Comparison of ENCODE assay signal across 14 cellular contexts in the genomic region with DNA sequence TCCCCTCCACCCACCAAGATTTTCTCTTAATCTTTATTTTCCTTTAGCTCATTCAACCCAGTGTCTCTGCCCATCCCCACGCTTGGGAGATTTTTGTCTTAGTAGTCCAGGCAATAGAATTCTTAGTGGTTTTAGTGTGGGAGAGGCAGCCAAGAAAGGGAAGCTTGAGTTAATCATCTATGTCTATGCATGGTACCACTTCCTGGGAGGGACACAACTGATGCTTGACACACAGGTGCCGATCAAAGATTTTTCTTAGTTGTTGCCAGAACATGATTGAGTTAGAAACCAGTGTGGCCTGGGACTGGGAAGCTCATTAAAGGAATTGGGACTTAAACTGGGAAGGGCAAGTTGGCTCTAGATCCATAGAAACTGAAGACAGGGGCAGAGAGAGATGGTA. TPM values are rescaled to one million over a fixed set of nuclear protein-coding genes. Genes with fewer than 3 reads are reported as not detected.
DNase-seq lines count a peak whose midpoint lies in the region; ATAC-seq and TF ChIP-seq lines count a peak whose summit lies in the region.
"Had no signal": no experiment of that assay in that cellular context is flagged by ENCODE, and none has a peak within 500 bp of the region (broad histone marks: within the 10 kb centered on the region; RNA-seq: fewer than 3 reads in every experiment).

No MANE protein-coding gene starts in this region.

- peaks cover 9% of the 10 kb centered on the region for H3K4me1 Mint-ChIP-seq in activated T-cell treated with anti-CD3 and anti-CD28 coated beads, Interleukin-2, amount 50 U/mL, for 24 hours (ENCODE audit: low read depth)

- no peak overlapping the region for H3K4me3 Mint-ChIP-seq in activated T-cell treated with anti-CD3 and anti-CD28 coated beads, Interleukin-2, amount 50 U/mL, for 24 hours
- H3K4me3 Mint-ChIP-seq: CD14-positive monocyte; dendritic cell treated with granulocyte-macrophage colony-stimulating factor and Interleukin-4, amounts not matched to agents 40 ng/mL and 50 ng/mL, for 4 days had no signal

- no peaks in the 10 kb centered on the region for H3K36me3 ChIP-seq in BLaER1 treated with 17β-estradiol and CSF1 and Interleukin-3, amounts not matched to agents 10 nM and 100 nM
- H3K36me3 ChIP-seq in OCI-LY3 (replicated peaks; ENCODE audit: low read depth, low read length) = no peaks in the 10 kb centered on the region
- H3K36me3 ChIP-seq in upper lobe of left lung = no peaks in the 10 kb centered on the region
- H3K36me3 ChIP-seq: neutrophil, SJCRH30 had no signal

- H3K36me3 Mint-ChIP-seq in activated T-cell treated with anti-CD3 and anti-CD28 coated beads, Interleukin-2, amount 50 U/mL, for 24 hours (ENCODE audit: low read depth) = no peaks in the 10 kb centered on the region
- H3K36me3 Mint-ChIP-seq: CD14-positive monocyte had no signal

- DNase-seq in NCI-H446 treated with DMSO at 0.1 percent for 48 hours (lab: John Stamatoyannopoulos, UW) (no peak), NCI-H2171 treated with DMSO at 0.1 percent for 48 hours (lab: John Stamatoyannopoulos, UW) (no peak), upper lobe of left lung (no peak)
- no peak for DNase-seq in activated T-cell treated with anti-CD3 and anti-CD28 coated beads, Interleukin-2, amount 50 U/mL, for 24 hours
- DNase-seq: NCI-H1417, SJCRH30 had no signal

- no peak overlapping the region for H2AFZ ChIP-seq in OCI-LY3 (ENCODE audit: low read depth, low read length)
- H2AFZ ChIP-seq: hepatocyte had no signal

- H3K27me3 ChIP-seq in BLaER1 treated with 17β-estradiol and CSF1 and Interleukin-3, amounts not matched to agents 10 nM and 100 nM = peaks cover 0 to 73% (median 0%) of the 10 kb centered on the region in 11 experiments; a peak in 4 of 22 replicates
- H3K27me3 ChIP-seq in OCI-LY3 (ENCODE audit: low read depth, low read length) = peaks cover 87% of the 10 kb centered on the region
- no peaks in the 10 kb centered on the region for H3K27me3 ChIP-seq in upper lobe of left lung
- H3K27me3 ChIP-seq: hepatocyte, neutrophil, SJCRH30 had no signal

- no peak overlapping the region for H3K4me3 ChIP-seq in BLaER1 treated with 17β-estradiol and CSF1 and Interleukin-3, amounts not matched to agents 10 nM and 100 nM
- peak overlapping the region; percentile 15; the same call in 1 of the 2 replicates for H3K4me3 ChIP-seq in OCI-LY3 (ENCODE audit: low read length)
- H3K4me3 ChIP-seq in upper lobe of left lung = no peak overlapping the region
- H3K4me3 ChIP-seq: hepatocyte, SJCRH30 had no signal

- no peak for TF ChIP-seq EP300 in upper lobe of left lung (IDR thresholded peaks at IDR 0.05)

- peak overlapping the region in 10 of 11 experiments; percentile 5 to 59 (median 51); a peak in 20 of 22 replicates for H3K4me2 ChIP-seq in BLaER1 treated with 17β-estradiol and CSF1 and Interleukin-3, amounts not matched to agents 10 nM and 100 nM
- H3K4me2 ChIP-seq in OCI-LY3 (ENCODE audit: low read length) = peak overlapping the region; percentile 44
- H3K4me2 ChIP-seq: hepatocyte had no signal

- H3K9me3 ChIP-seq in BLaER1 treated with 17β-estradiol and CSF1 and Interleukin-3, amounts not matched to agents 10 nM and 100 nM (replicated peaks in 1 of 11) = peaks cover 0 to 9% (median 0%) of the 10 kb centered on the region in 11 experiments; a peak in 4 of 22 replicates
- H3K9me3 ChIP-seq in OCI-LY3 (ENCODE audit: insufficient read depth, low read length) (no peaks in the 10 kb centered on the region), upper lobe of left lung (no peaks in the 10 kb centered on the region)
- H3K9me3 ChIP-seq: neutrophil, SJCRH30 had no signal

- H3K27me3 Mint-ChIP-seq in activated T-cell treated with anti-CD3 and anti-CD28 coated beads, Interleukin-2, amount 50 U/mL, for 24 hours = no peaks in the 10 kb centered on the region

- H3K4me1 ChIP-seq in BLaER1 treated with 17β-estradiol and CSF1 and Interleukin-3, amounts not matched to agents 10 nM and 100 nM = peaks cover 6 to 60% (median 35%) of the 10 kb centered on the region in 10 experiments; a peak in 19 of 20 replicates
- H3K4me1 ChIP-seq in OCI-LY3 (ENCODE audit: low read length) (peaks cover 26% of the 10 kb centered on the region), upper lobe of left lung (no peaks in the 10 kb centered on the region)

- TF ChIP-seq CTCF in OCI-LY3 (IDR thresholded peaks at IDR 0.05; ENCODE audit: low read depth, low read length) = no peak
- TF ChIP-seq CTCF in upper lobe of left lung (IDR thresholded peaks at IDR 0.05) = no peak

- TF ChIP-seq POLR2A in upper lobe of left lung (IDR thresholded peaks at IDR 0.05) = no peak

- ATAC-seq in GM19324 (IDR thresholded peaks at IDR 0.05; ENCODE audit: low FRiP score, unreplicated experiment) = peak; percentile 60
- ATAC-seq in HG02870 (IDR thresholded peaks at IDR 0.05; ENCODE audit: unreplicated experiment) = peak; percentile 64
- ATAC-seq in upper lobe of left lung (ENCODE audit: low FRiP score in 2 of 2) = no peak

- no peaks in the 10 kb centered on the region for H3K9me3 Mint-ChIP-seq in activated T-cell treated with anti-CD3 and anti-CD28 coated beads, Interleukin-2, amount 50 U/mL, for 24 hours

- WGBS in upper lobe of left lung, 2 donors = 64 to 71% methylated on average over 2 of the region's 2 CpGs

- no peak overlapping the region for H3K27ac Mint-ChIP-seq in activated T-cell treated with anti-CD3 and anti-CD28 coated beads, Interleukin-2, amount 50 U/mL, for 24 hours
- H3K27ac Mint-ChIP-seq: CD14-positive monocyte; dendritic cell treated with granulocyte-macrophage colony-stimulating factor and Interleukin-4, amounts not matched to agents 40 ng/mL and 50 ng/mL, for 4 days had no signal

- H3K9ac ChIP-seq in BLaER1 treated with 17β-estradiol and CSF1 and Interleukin-3, amounts not matched to agents 10 nM and 100 nM = no peak overlapping the region
- no peak overlapping the region for H3K9ac ChIP-seq in OCI-LY3 (ENCODE audit: low read length)

- H3K27ac ChIP-seq in BLaER1 treated with 17β-estradiol and CSF1 and Interleukin-3, amounts not matched to agents 10 nM and 100 nM = no peak overlapping the region
- H3K27ac ChIP-seq in OCI-LY3 (ENCODE audit: low read length) (no peak overlapping the region), upper lobe of left lung (no peak overlapping the region)
- H3K27ac ChIP-seq: hepatocyte, neutrophil, SJCRH30 had no signal

- no peaks in the 10 kb centered on the region for H3K79me2 ChIP-seq in OCI-LY3 (ENCODE audit: low read length)
- H3K79me2 ChIP-seq: hepatocyte had no signal

- H4K20me1 ChIP-seq in BLaER1 treated with 17β-estradiol and CSF1 and Interleukin-3, amounts not matched to agents 10 nM and 100 nM = no peaks in the 10 kb centered on the region
- H4K20me1 ChIP-seq in OCI-LY3 (ENCODE audit: insufficient read depth, low read length) = 0 out of 2 replicates have a peak, but pooled peaks cover 3% of the 10 kb centered on the region

RNA-seq across cellular contexts. Expression of gene STRA8, which starts 3.1 kb away (rescaled TPM):
- total RNA-seq in upper lobe of left lung = not detected
- total RNA-seq: hepatocyte, SJCRH30 had no signal

RNA-seq across cellular contexts. Expression of gene WDR91, which starts 25.4 kb away (rescaled TPM):
- total RNA-seq in upper lobe of left lung = 100 to 1,000 TPM in 1 of 6 donors, 10 to 100 TPM in 5; 19.0 to 180 (median 27.5) TPM

Comparison
In these comparisons a context has a peak if more than half of its experiments do, and no peak if none do; other contexts are left out.
1. ATAC-seq: peak in GM19324 (single experiment) and HG02870 (single experiment); none in upper lobe of left lung (0 of 2).